In genomic region chr14:104868060-104868740, GRCh38 we compare ENCODE assay signal across 22 cellular contexts. TPM values are rescaled to one million over a fixed set of nuclear protein-coding genes. Genes with fewer than 3 reads are reported as not detected.
A peak's percentile ranks its signal among the peaks of the same experiment; 100 is the strongest.
DNase-seq lines count a peak whose midpoint lies in the region; ATAC-seq, FAIRE-seq and TF ChIP-seq lines count a peak whose summit lies in the region.
"Had no signal": no experiment of that assay in that cellular context is flagged by ENCODE, and none has a peak within 500 bp of the region (broad histone marks: within the 10 kb centered on the region; RNA-seq: fewer than 3 reads in every experiment).

No MANE protein-coding gene starts in this region.

- CTCF ChIA-PET in activated naive CD4-positive, alpha-beta T cell treated with anti-CD3 and anti-CD28 coated beads for 36 hours (lab: Charles Lee), result interaction anchor here (1.2 kb wide), 1 partner anchor 42 kb away, joined by 3 read pairs; no protein-coding TSS in a partner anchor
- CTCF ChIA-PET in Calu3 (lab: Charles Lee), result no interaction called here

- no peak for FAIRE-seq in pancreas (lab: Jason Lieb, UNC)
- no peak for FAIRE-seq in H54 (lab: Jason Lieb, UNC)
- FAIRE-seq: A549, GM12892, K562 had no signal

- no peaks in the 10 kb centered on the region for H3K9me3 Mint-ChIP-seq in activated naive CD4-positive, alpha-beta T cell treated with anti-CD3 and anti-CD28 coated beads for 36 hours
- no peaks in the 10 kb centered on the region for H3K9me3 Mint-ChIP-seq in Calu3 (ENCODE audit: low read depth, unreplicated experiment)
- H3K9me3 Mint-ChIP-seq: CD4-positive, CD25-positive, alpha-beta regulatory T cell; HFFc6 had no signal

- no peak overlapping the region for H3K4me3 Mint-ChIP-seq in activated naive CD4-positive, alpha-beta T cell treated with anti-CD3 and anti-CD28 coated beads for 36 hours
- H3K4me3 Mint-ChIP-seq in Calu3 (ENCODE audit: low read depth, unreplicated experiment), result peak overlapping the region; percentile 91

- no peak for TF ChIP-seq POLR2A in H54 (IDR thresholded peaks at IDR 0.05; ENCODE audit: low read depth, low read length)

- DNase-seq in activated naive CD4-positive, alpha-beta T cell treated with anti-CD3 and anti-CD28 coated beads, Interleukin-2, amount 50 U/mL, for 16 hours, result peak; percentile 8
- no peak for DNase-seq in activated naive CD4-positive, alpha-beta T cell treated with anti-CD3 and anti-CD28 coated beads for 36 hours
- no peak for DNase-seq in Calu3
- DNase-seq in ecto neural progenitor cell (ENCODE audit: low spot score), result peak; percentile 42
- peak in 4 of 6 donors; percentile 14 to 65 (median 44) for DNase-seq in pancreas
- DNase-seq in H54 (ENCODE audit: insufficient read length, low spot score), result no peak
- no peak for DNase-seq in Kasumi-1 (lab: John Stamatoyannopoulos, UW)
- no peak for DNase-seq in SKM-1 (lab: John Stamatoyannopoulos, UW; ENCODE audit: unreplicated experiment)
- DNase-seq: CD4-positive, CD25-positive, alpha-beta regulatory T cell; DMS79; HFFc6; NCI-H1092 treated with DMSO at 0.1 percent for 48 hours; NCI-H1694; NCI-H2107; NCI-H345; NCI-H526 treated with DMSO at 0.1 percent for 48 hours had no signal

- peaks cover 6% of the 10 kb centered on the region for H3K4me1 Mint-ChIP-seq in activated naive CD4-positive, alpha-beta T cell treated with anti-CD3 and anti-CD28 coated beads for 36 hours (ENCODE audit: low read depth)
- H3K4me1 Mint-ChIP-seq in Calu3 (ENCODE audit: low read depth, unreplicated experiment), result peaks cover 37% of the 10 kb centered on the region

- no peak overlapping the region for H3K27ac ChIP-seq in pancreas
- H3K27ac ChIP-seq: A549, GM23248 had no signal

- H3K27me3 ChIP-seq in pancreas, result no peaks in the 10 kb centered on the region

- H3K9me3 ChIP-seq in pancreas, result no peaks in the 10 kb centered on the region
- H3K9me3 ChIP-seq: A549 had no signal

- no peak for ATAC-seq in pancreas
- ATAC-seq: A549, K562 had no signal

- peaks cover 22% of the 10 kb centered on the region for H3K27me3 Mint-ChIP-seq in activated naive CD4-positive, alpha-beta T cell treated with anti-CD3 and anti-CD28 coated beads for 36 hours (ENCODE audit: low read depth)
- no peaks in the 10 kb centered on the region for H3K27me3 Mint-ChIP-seq in Calu3 (ENCODE audit: unreplicated experiment)

- 88 to 91% methylated on average over 19 to 23 of the region's 23 CpGs for WGBS in pancreas, 2 donors

- H3K4me3 ChIP-seq in pancreas, result no peak overlapping the region
- H3K4me3 ChIP-seq: A549, K562 had no signal

- H3K4me1 ChIP-seq in pancreas, result peaks cover 0 to 14% (median 4%) of the 10 kb centered on the region in 3 donors

- no peak for TF ChIP-seq CTCF in Calu3 (IDR thresholded peaks at IDR 0.05; ENCODE audit: unreplicated experiment)
- TF ChIP-seq CTCF in pancreas (IDR thresholded peaks at IDR 0.05), result no peak

- no peaks in the 10 kb centered on the region for H3K36me3 ChIP-seq in pancreas

- BruUV-seq in Calu3 (replicated peaks; lab: Mats Ljungman, UMichigan), result no TSS peak

- H3K27ac Mint-ChIP-seq in activated naive CD4-positive, alpha-beta T cell treated with anti-CD3 and anti-CD28 coated beads for 36 hours, result no peak overlapping the region
- no peak overlapping the region for H3K27ac Mint-ChIP-seq in Calu3 (ENCODE audit: unreplicated experiment)
- H3K27ac Mint-ChIP-seq: CD4-positive, CD25-positive, alpha-beta regulatory T cell; HFFc6 had no signal

- intact Hi-C loops in activated naive CD4-positive, alpha-beta T cell treated with anti-CD3 and anti-CD28 coated beads for 36 hours (cut with micrococcal nuclease), result no loop called here
- intact Hi-C loops in Calu3 (cut with micrococcal nuclease; ENCODE audit: unreplicated experiment), result no loop called here
- intact Hi-C loops in pancreas (cut with DNase I), result no loop called here

- no peaks in the 10 kb centered on the region for H3K36me3 Mint-ChIP-seq in activated naive CD4-positive, alpha-beta T cell treated with anti-CD3 and anti-CD28 coated beads for 36 hours (ENCODE audit: low read depth)
- peaks cover 63% of the 10 kb centered on the region for H3K36me3 Mint-ChIP-seq in Calu3 (ENCODE audit: insufficient read depth, unreplicated experiment)
- H3K36me3 Mint-ChIP-seq: CD4-positive, CD25-positive, alpha-beta regulatory T cell had no signal

RNA-seq across cellular contexts. Expression of gene CEP170B, which starts 3.1 kb away (rescaled TPM):
- 1 to 10 TPM; 3.3 TPM for total RNA-seq in activated naive CD4-positive, alpha-beta T cell treated with anti-CD3 and anti-CD28 coated beads for 36 hours
- total RNA-seq in Calu3 (2022) (60.2 and 67.6 TPM in 2 replicates), pancreas (10 to 100 TPM; 17.7 to 26.3 (median 21.9) TPM)
- polyA plus RNA-seq in pancreas, result 10 to 100 TPM; 19.1 to 43.8 TPM

RNA-seq across cellular contexts. Expression of gene PLD4, which starts 56.5 kb away (rescaled TPM):
- total RNA-seq in activated naive CD4-positive, alpha-beta T cell treated with anti-CD3 and anti-CD28 coated beads for 36 hours, result not detected
- total RNA-seq in Calu3 (2022), result 0.09 and 0.12 TPM in 2 replicates
- total RNA-seq in pancreas, result 10 to 100 TPM in 1 of 6 donors, 1 to 10 TPM in 2, under 1 TPM in 3; 0.19 to 12.5 (median 0.91) TPM
- polyA plus RNA-seq in pancreas, result under 1 TPM; 0.49 to 0.52 TPM
- total RNA-seq: CD4-positive, CD25-positive, alpha-beta regulatory T cell; G401; GM23248; RPMI7951 had no signal
- polyA plus RNA-seq: GM23248, K562 had no signal

Comparison
In these comparisons a context has a peak if more than half of its experiments do, and no peak if none do; other contexts are left out.
1. DNase-seq: peak in activated naive CD4-positive, alpha-beta T cell treated with anti-CD3 and anti-CD28 coated beads, Interleukin-2, amount 50 U/mL, for 16 hours (single experiment), ecto neural progenitor cell (single experiment) and pancreas (4 of 6); none in activated naive CD4-positive, alpha-beta T cell treated with anti-CD3 and anti-CD28 coated beads for 36 hours (single experiment), Calu3 (single experiment), H54 (single experiment), Kasumi-1 (0 of 2) and SKM-1 (single experiment).
2. RNA of gene CEP170B, which starts 3.1 kb away (total RNA-seq): 60.2 to 67.6 TPM in Calu3 and 17.7 to 26.3 TPM in pancreas; 3.3 TPM in activated naive CD4-positive, alpha-beta T cell treated with anti-CD3 and anti-CD28 coated beads for 36 hours; every median in the first group is over 4 times any median in the second.